In the genomic region with DNA sequence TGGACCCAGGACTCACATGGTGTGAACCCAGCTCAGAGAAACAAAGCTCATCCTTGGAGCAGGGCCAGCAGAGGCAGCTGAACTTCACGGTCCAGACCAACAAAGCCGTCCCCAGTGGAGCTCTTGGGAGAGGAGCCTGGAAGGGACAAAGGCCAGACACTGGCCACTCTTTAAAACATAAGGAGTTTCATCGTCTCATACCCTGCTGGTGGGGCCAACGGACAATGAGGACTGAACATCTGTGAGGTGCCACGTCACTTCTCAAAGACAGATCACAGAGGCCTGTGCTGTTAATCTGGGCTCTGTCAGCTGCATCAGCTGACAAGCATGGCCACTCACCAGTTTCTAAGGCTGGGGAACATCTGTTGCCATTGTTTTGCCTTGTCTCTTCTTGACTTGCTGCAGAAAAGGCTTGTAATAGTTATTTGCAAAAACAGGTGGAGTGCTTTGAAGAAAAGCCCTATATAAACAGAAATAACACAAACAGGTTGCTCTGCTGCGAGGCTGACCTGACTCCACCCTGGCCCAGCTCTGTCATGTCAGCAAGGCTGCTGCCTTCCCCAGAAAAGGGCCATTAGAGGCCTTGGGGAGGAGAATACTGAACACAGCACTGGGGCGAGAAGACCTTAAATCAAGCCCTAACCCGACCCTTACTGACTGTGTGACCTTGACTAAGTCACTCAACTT, we compare ENCODE assay signal across 12 cellular contexts.
DNase-seq lines count a peak whose midpoint lies in the region; ATAC-seq and TF ChIP-seq lines count a peak whose summit lies in the region.
"Had no signal": no experiment of that assay in that cellular context is flagged by ENCODE, and none has a peak within 500 bp of the region (broad histone marks: within the 10 kb centered on the region; RNA-seq: fewer than 3 reads in every experiment).

No MANE protein-coding gene starts in this region.

- peaks cover 41 to 78% (median 56%) of the 10 kb centered on the region in 3 donors for H3K4me1 ChIP-seq in esophagus squamous epithelium

- WGBS in esophagus squamous epithelium, 2 donors: 58 to 68% methylated on average over 4 to 8 of the region's 8 CpGs

- H3K27ac ChIP-seq in esophagus squamous epithelium: peak overlapping the region; percentile 69 to 87 (median 74)
- H3K27ac ChIP-seq: SK-N-MC had no signal

- H3K36me3 Mint-ChIP-seq in stimulated activated naive B cell treated with anti-CD40 and anti-IgM and Interleukin-4, amounts not matched to agents 10 μg/mL and 1 μg/mL and 100 μg/mL, for 72 hours: no peaks in the 10 kb centered on the region
- H3K36me3 Mint-ChIP-seq: CD4-positive, CD25-positive, alpha-beta regulatory T cell; natural killer cell had no signal

- TF ChIP-seq POLR2A in esophagus squamous epithelium (IDR thresholded peaks at IDR 0.05): no peak

- no peaks in the 10 kb centered on the region for H3K4me1 Mint-ChIP-seq in stimulated activated naive B cell treated with anti-CD40 and anti-IgM and Interleukin-4, amounts not matched to agents 10 μg/mL and 1 μg/mL and 100 μg/mL, for 72 hours
- H3K4me1 Mint-ChIP-seq: CD4-positive, CD25-positive, alpha-beta regulatory T cell had no signal

- no peak overlapping the region for H3K4me3 Mint-ChIP-seq in stimulated activated naive B cell treated with anti-CD40 and anti-IgM and Interleukin-4, amounts not matched to agents 10 μg/mL and 1 μg/mL and 100 μg/mL, for 72 hours
- H3K4me3 Mint-ChIP-seq: activated T-cell treated with anti-CD3 and anti-CD28 coated beads, Interleukin-2, amount 50 U/mL, for 4 hours; CD4-positive, CD25-positive, alpha-beta regulatory T cell; natural killer cell had no signal

- H3K27ac Mint-ChIP-seq in stimulated activated naive B cell treated with anti-CD40 and anti-IgM and Interleukin-4, amounts not matched to agents 10 μg/mL and 1 μg/mL and 100 μg/mL, for 72 hours: no peak overlapping the region
- H3K27ac Mint-ChIP-seq: CD4-positive, CD25-positive, alpha-beta regulatory T cell; natural killer cell had no signal

- H3K27me3 Mint-ChIP-seq in stimulated activated naive B cell treated with anti-CD40 and anti-IgM and Interleukin-4, amounts not matched to agents 10 μg/mL and 1 μg/mL and 100 μg/mL, for 72 hours: no peaks in the 10 kb centered on the region
- H3K27me3 Mint-ChIP-seq: CD4-positive, CD25-positive, alpha-beta regulatory T cell had no signal

- no peak overlapping the region for H3K4me3 ChIP-seq in esophagus squamous epithelium
- H3K4me3 ChIP-seq: SK-N-MC had no signal

- no peaks in the 10 kb centered on the region for H3K36me3 ChIP-seq in esophagus squamous epithelium

- no peak for ATAC-seq in stimulated activated naive B cell treated with anti-CD40 and anti-IgM and Interleukin-4, amounts not matched to agents 10 μg/mL and 1 μg/mL and 100 μg/mL, for 72 hours (replicated peaks)
- no peak for ATAC-seq in GM18517 (IDR thresholded peaks at IDR 0.05; ENCODE audit: unreplicated experiment)
- ATAC-seq: activated T-cell treated with anti-CD3 and anti-CD28 coated beads, Interleukin-2, amount 50 U/mL, for 4 hours; natural killer cell had no signal

- H3K27me3 ChIP-seq in esophagus squamous epithelium: no peaks in the 10 kb centered on the region

- no peaks in the 10 kb centered on the region for H3K9me3 Mint-ChIP-seq in stimulated activated naive B cell treated with anti-CD40 and anti-IgM and Interleukin-4, amounts not matched to agents 10 μg/mL and 1 μg/mL and 100 μg/mL, for 72 hours
- H3K9me3 Mint-ChIP-seq: activated T-cell treated with anti-CD3 and anti-CD28 coated beads, Interleukin-2, amount 50 U/mL, for 4 hours; natural killer cell had no signal

- TF ChIP-seq CTCF in esophagus squamous epithelium (IDR thresholded peaks at IDR 0.05): no peak

- H3K9me3 ChIP-seq in esophagus squamous epithelium: no peaks in the 10 kb centered on the region

- intact Hi-C loops in esophagus squamous epithelium (cut with DNase I): no loop called here

- DNase-seq in C1 segment of cervical spinal cord (lab: John Stamatoyannopoulos, UW) (peak in 12 of 14 donors; percentile 23 to 96 (median 75)), NCI-H524 (lab: John Stamatoyannopoulos, UW) (peak; percentile 87 to 93), esophagus squamous epithelium (lab: John Stamatoyannopoulos, UW) (no peak), myocyte (ENCODE audit: low read depth) (peak; percentile 80), cerebellar cortex (ENCODE audit: low spot score) (no peak), KG1 (lab: John Stamatoyannopoulos, UW) (no peak)
- no peak for DNase-seq in stimulated activated naive B cell treated with anti-CD40 and anti-IgM and Interleukin-4, amounts not matched to agents 10 μg/mL and 1 μg/mL and 100 μg/mL, for 72 hours
- DNase-seq: activated T-cell treated with anti-CD3 and anti-CD28 coated beads, Interleukin-2, amount 50 U/mL, for 4 hours; CD4-positive, CD25-positive, alpha-beta regulatory T cell; natural killer cell had no signal

Comparison
In these comparisons a context has a peak if more than half of its experiments do, and no peak if none do; other contexts are left out.
1. DNase-seq: peak in C1 segment of cervical spinal cord (12 of 14), NCI-H524 (2 of 2) and myocyte (single experiment); none in esophagus squamous epithelium (single experiment), cerebellar cortex (single experiment), KG1 (single experiment) and stimulated activated naive B cell treated with anti-CD40 and anti-IgM and Interleukin-4, amounts not matched to agents 10 μg/mL and 1 μg/mL and 100 μg/mL, for 72 hours (single experiment).